16 cellular contexts compared by ENCODE assay signal in genomic region chr6:155080876-155081845, GRCh38.
DNase-seq lines count a peak whose midpoint lies in the region; ATAC-seq lines count a peak whose summit lies in the region.
"Had no signal": no experiment of that assay in that cellular context is flagged by ENCODE, and none has a peak within 500 bp of the region (broad histone marks: within the 10 kb centered on the region; RNA-seq: fewer than 3 reads in every experiment).

No MANE protein-coding gene starts in this region.

- no peak overlapping the region for H2BK15ac ChIP-seq in mesenchymal stem cell (ENCODE audit: low read depth, poor library complexity, severe bottlenecking)

- H3K27ac ChIP-seq in mesenchymal stem cell (ENCODE audit: low read length, poor library complexity, severe bottlenecking), result no peak overlapping the region
- no peak overlapping the region for H3K27ac ChIP-seq in CD4-positive, alpha-beta memory T cell (ENCODE audit: low read depth, low read length)
- H3K27ac ChIP-seq: ascending aorta, spleen had no signal

- H2AK5ac ChIP-seq in mesenchymal stem cell (ENCODE audit: low read length, severe bottlenecking), result no peak overlapping the region

- CTCF ChIA-PET in CD4-positive, alpha-beta memory T cell (lab: Charles Lee; ENCODE audit: partially characterized antibody), result no interaction called here

- H3K36me3 ChIP-seq in mesenchymal stem cell (ENCODE audit: control insufficient read depth in 1 of 2, insufficient read depth in 2 of 2, low read depth in 1 of 2, low read length in 2 of 2), result no peaks in the 10 kb centered on the region
- no peaks in the 10 kb centered on the region for H3K36me3 ChIP-seq in CD4-positive, alpha-beta memory T cell (ENCODE audit: insufficient read depth, low read length)
- H3K36me3 ChIP-seq: ascending aorta, spleen had no signal

- intact Hi-C loops in CD4-positive, alpha-beta memory T cell (cut with micrococcal nuclease), result no loop called here

- peaks cover 5% of the 10 kb centered on the region for H3K4me1 ChIP-seq in mesenchymal stem cell (ENCODE audit: control insufficient read depth, insufficient read depth, low read depth, low read length)
- H3K4me1 ChIP-seq in CD4-positive, alpha-beta memory T cell (ENCODE audit: insufficient read depth, low read length), result no peaks in the 10 kb centered on the region
- H3K4me1 ChIP-seq: spleen had no signal

- H3K79me1 ChIP-seq in mesenchymal stem cell (replicated peaks; ENCODE audit: low read length, poor library complexity, severe bottlenecking), result no peaks in the 10 kb centered on the region

- no peak overlapping the region for H3K27ac Mint-ChIP-seq in CD4-positive, alpha-beta memory T cell
- H3K27ac Mint-ChIP-seq: activated T-helper 2 cell treated with anti-CD3 and anti-CD28 coated beads, Interferon-gamma antibody, Interleukin-2, Interleukin-4, amounts not matched to agents 10 μg/mL and 5 μg/mL and 100 μg/mL, durations not matched to agents 14 hours and 24 hours and 36 hours; stimulated activated naive B cell treated with anti-CD40 and anti-IgM and Interleukin-4, amounts not matched to agents 10 μg/mL and 1 μg/mL and 100 μg/mL, for 72 hours had no signal

- no peak overlapping the region for H3K18ac ChIP-seq in mesenchymal stem cell (ENCODE audit: low read depth in 1 of 2, low read length in 2 of 2)

- no peaks in the 10 kb centered on the region for H3K27me3 Mint-ChIP-seq in CD4-positive, alpha-beta memory T cell
- H3K27me3 Mint-ChIP-seq: stimulated activated naive B cell treated with anti-CD40 and anti-IgM and Interleukin-4, amounts not matched to agents 10 μg/mL and 1 μg/mL and 100 μg/mL, for 72 hours had no signal

- H3K9me3 Mint-ChIP-seq in CD4-positive, alpha-beta memory T cell, result no peaks in the 10 kb centered on the region
- H3K9me3 Mint-ChIP-seq: activated T-helper 2 cell treated with anti-CD3 and anti-CD28 coated beads, Interferon-gamma antibody, Interleukin-2, Interleukin-4, amounts not matched to agents 10 μg/mL and 5 μg/mL and 100 μg/mL, durations not matched to agents 14 hours and 24 hours and 36 hours; stimulated activated naive B cell treated with anti-CD40 and anti-IgM and Interleukin-4, amounts not matched to agents 10 μg/mL and 1 μg/mL and 100 μg/mL, for 72 hours had no signal

- no peak overlapping the region for H3K4me3 ChIP-seq in mesenchymal stem cell (ENCODE audit: insufficient read depth in 1 of 2, low read depth in 1 of 2, low read length in 2 of 2)
- H3K4me3 ChIP-seq in CD4-positive, alpha-beta memory T cell (ENCODE audit: low read length in 2 of 2), result no peak overlapping the region
- H3K4me3 ChIP-seq: ascending aorta, spleen had no signal

- no peak overlapping the region for H3K23ac ChIP-seq in mesenchymal stem cell (ENCODE audit: low read length in 2 of 2)

- no peak overlapping the region for H4K91ac ChIP-seq in mesenchymal stem cell (ENCODE audit: low read length)

- no peak overlapping the region for H3K9ac ChIP-seq in mesenchymal stem cell (ENCODE audit: low read length)

- no peak overlapping the region for H2BK120ac ChIP-seq in mesenchymal stem cell (ENCODE audit: low read depth, low read length)

- H3K4me1 Mint-ChIP-seq in CD4-positive, alpha-beta memory T cell, result peaks cover 0 to under 1% (median 0%) of the 10 kb centered on the region in 4 donors

- DNase-seq in Caki2 (ENCODE audit: low read depth) (peak; percentile 90), HS-27A (ENCODE audit: low read depth) (peak; percentile 36), amniotic epithelial cell (ENCODE audit: low read depth) (peak; percentile 88), mesenchymal stem cell (peak; percentile 37), NCI-H1048 (lab: John Stamatoyannopoulos, UW) (no peak)
- no peak for DNase-seq in CD4-positive, alpha-beta memory T cell
- DNase-seq: activated CD8-positive, alpha-beta memory T cell treated with anti-CD3 and anti-CD28 coated beads for 24 hours; hippocampal formation; NCI-H2029; NCI-H748 treated with DMSO at 0.1 percent for 48 hours; spleen; stimulated activated naive B cell treated with anti-CD40 and anti-IgM and Interleukin-4, amounts not matched to agents 10 μg/mL and 1 μg/mL and 100 μg/mL, for 72 hours had no signal

- H3K9me3 ChIP-seq in mesenchymal stem cell (ENCODE audit: control insufficient read depth, low read length), result no peaks in the 10 kb centered on the region
- H3K9me3 ChIP-seq in CD4-positive, alpha-beta memory T cell (ENCODE audit: control insufficient read depth in 1 of 2, low read length in 2 of 2), result no peaks in the 10 kb centered on the region
- H3K9me3 ChIP-seq: ascending aorta, spleen had no signal

- WGBS in mesenchymal stem cell, result 75% methylated on average over 9 of the region's 9 CpGs

- H2BK12ac ChIP-seq in mesenchymal stem cell (ENCODE audit: low read length in 2 of 2), result no peak overlapping the region

- H3K36me3 Mint-ChIP-seq in CD4-positive, alpha-beta memory T cell, result no peaks in the 10 kb centered on the region
- H3K36me3 Mint-ChIP-seq: stimulated activated naive B cell treated with anti-CD40 and anti-IgM and Interleukin-4, amounts not matched to agents 10 μg/mL and 1 μg/mL and 100 μg/mL, for 72 hours had no signal

- H3K4me3 Mint-ChIP-seq in CD4-positive, alpha-beta memory T cell, result no peak overlapping the region
- H3K4me3 Mint-ChIP-seq: stimulated activated naive B cell treated with anti-CD40 and anti-IgM and Interleukin-4, amounts not matched to agents 10 μg/mL and 1 μg/mL and 100 μg/mL, for 72 hours had no signal

- no peak overlapping the region for H2BK5ac ChIP-seq in mesenchymal stem cell (ENCODE audit: low read depth, low read length, poor library complexity, severe bottlenecking)

- POLR2A ChIA-PET in CD4-positive, alpha-beta memory T cell (lab: Charles Lee; ENCODE audit: partially characterized antibody), result no interaction called here

- ATAC-seq in GM19397 (IDR thresholded peaks at IDR 0.05; ENCODE audit: unreplicated experiment) (no peak), GM21529 (IDR thresholded peaks at IDR 0.05; ENCODE audit: unreplicated experiment) (no peak)

- H3K4me2 ChIP-seq in mesenchymal stem cell (ENCODE audit: low read length, poor library complexity, severe bottlenecking), result no peak overlapping the region

- in situ Hi-C loops in Caki2 (cut with HindIII; ENCODE audit: low pct_unique_long_range_greater_than_20kb, low sequenced_read_pairs), result no loop called here

- H3K14ac ChIP-seq in mesenchymal stem cell (ENCODE audit: low read length in 2 of 2), result no peak overlapping the region

- no peaks in the 10 kb centered on the region for H3K27me3 ChIP-seq in mesenchymal stem cell (ENCODE audit: control insufficient read depth in 1 of 2, insufficient read depth in 1 of 2, low read length in 2 of 2)
- H3K27me3 ChIP-seq in CD4-positive, alpha-beta memory T cell (ENCODE audit: insufficient read depth, low read length), result no peaks in the 10 kb centered on the region
- H3K27me3 ChIP-seq: ascending aorta, spleen had no signal

- H4K8ac ChIP-seq in mesenchymal stem cell (ENCODE audit: low read length), result no peak overlapping the region

- H2AFZ ChIP-seq in mesenchymal stem cell (ENCODE audit: low read depth, low read length), result no peak overlapping the region

- no peak overlapping the region for H3K4ac ChIP-seq in mesenchymal stem cell (ENCODE audit: low read depth in 1 of 2, low read length in 2 of 2)

Comparison
In these comparisons a context has a peak if more than half of its experiments do, and no peak if none do; other contexts are left out.
1. DNase-seq: peak in Caki2 (single experiment), HS-27A (single experiment), amniotic epithelial cell (single experiment) and mesenchymal stem cell (single experiment); none in CD4-positive, alpha-beta memory T cell (0 of 5) and NCI-H1048 (single experiment).